ENCODE assay signal across 12 cellular contexts in the genomic region with DNA sequence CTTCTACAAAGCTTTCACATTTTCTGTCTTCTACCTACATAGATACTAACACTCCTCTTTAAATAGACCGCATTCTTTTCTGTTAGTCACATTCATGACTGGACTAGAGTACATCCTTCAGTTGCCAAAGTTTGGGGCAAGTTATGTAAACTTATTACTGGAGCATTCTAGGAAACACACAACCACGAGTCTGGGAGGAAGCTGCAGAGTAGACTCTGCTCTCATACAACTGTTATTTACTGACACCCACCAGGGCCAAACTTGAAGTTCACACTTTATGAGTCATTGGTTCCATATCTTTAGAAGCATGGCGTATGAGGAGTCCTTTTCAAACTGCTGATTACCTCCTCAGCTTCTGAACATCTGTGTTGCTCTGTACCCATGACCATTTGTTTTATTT.
DNase-seq lines count a peak whose midpoint lies in the region; ATAC-seq and TF ChIP-seq lines count a peak whose summit lies in the region.
"Had no signal": no experiment of that assay in that cellular context is flagged by ENCODE, and none has a peak within 500 bp of the region (broad histone marks: within the 10 kb centered on the region; RNA-seq: fewer than 3 reads in every experiment).

No MANE protein-coding gene starts in this region.

- H3K4me2 ChIP-seq in osteoblast (ENCODE audit: insufficient read depth, low read length) = peak overlapping the region; percentile 68

- no peak overlapping the region for H2AFZ ChIP-seq in osteoblast (ENCODE audit: low read length)

- peaks cover 19% of the 10 kb centered on the region for H3K4me1 ChIP-seq in osteoblast (ENCODE audit: insufficient read depth, low read length)

- H3K79me2 ChIP-seq in osteoblast (ENCODE audit: insufficient read depth, low read length) = no peaks in the 10 kb centered on the region

- no peaks in the 10 kb centered on the region for H3K4me1 Mint-ChIP-seq in stimulated activated naive B cell treated with anti-CD40 and anti-IgM and Interleukin-4, amounts not matched to agents 10 μg/mL and 1 μg/mL and 100 μg/mL, for 72 hours

- no peak for ATAC-seq in HG03097 (IDR thresholded peaks at IDR 0.05; ENCODE audit: low FRiP score, unreplicated experiment)
- ATAC-seq in GM18502 (IDR thresholded peaks at IDR 0.05; ENCODE audit: poor library complexity, unreplicated experiment) = no peak
- no peak for ATAC-seq in HG03469 (IDR thresholded peaks at IDR 0.05; ENCODE audit: unreplicated experiment)
- no peak for ATAC-seq in stimulated activated naive B cell treated with anti-CD40 and anti-IgM and Interleukin-4, amounts not matched to agents 10 μg/mL and 1 μg/mL and 100 μg/mL, for 72 hours (replicated peaks)

- no peak for TF ChIP-seq CTCF in RWPE1 (conservative IDR thresholded peaks at IDR 0.05; ENCODE audit: low read depth)
- TF ChIP-seq CTCF in fibroblast of villous mesenchyme (IDR thresholded peaks at IDR 0.05; ENCODE audit: insufficient read depth, low read depth, low read length) = no peak
- no peak for TF ChIP-seq CTCF in osteoblast (IDR thresholded peaks at IDR 0.05; ENCODE audit: extremely low read depth, low read depth, low read length)

- DNase-seq in EL (peak; percentile 96), RWPE1 (ENCODE audit: low spot score) (peak; percentile 59), fibroblast of villous mesenchyme (ENCODE audit: low read depth) (peak; percentile 91), osteoblast (ENCODE audit: insufficient read length, low spot score, missing footprints) (peak; percentile 52)
- DNase-seq in stimulated activated naive B cell treated with anti-CD40 and anti-IgM and Interleukin-4, amounts not matched to agents 10 μg/mL and 1 μg/mL and 100 μg/mL, for 72 hours = no peak
- DNase-seq: activated T-cell treated with anti-CD3 and anti-CD28 coated beads, Interleukin-2, amount 50 U/mL, for 24 hours; NCI-H187; stimulated activated naive CD4-positive, alpha-beta T cell had no signal

- H3K4me3 ChIP-seq in fibroblast of villous mesenchyme (ENCODE audit: low read depth, low read length) = no peak overlapping the region
- H3K4me3 ChIP-seq in osteoblast (ENCODE audit: insufficient read depth, low read length) = peak overlapping the region; percentile 16

- peaks cover 6 to 7% of the 10 kb centered on the region in 2 donors for H3K9me3 Mint-ChIP-seq in stimulated activated naive B cell treated with anti-CD40 and anti-IgM and Interleukin-4, amounts not matched to agents 10 μg/mL and 1 μg/mL and 100 μg/mL, for 72 hours

- peaks cover 3% of the 10 kb centered on the region for H3K9me3 ChIP-seq in osteoblast (ENCODE audit: low read depth, low read length)
- H3K9me3 ChIP-seq: neutrophil had no signal

- no peaks in the 10 kb centered on the region for H4K20me1 ChIP-seq in osteoblast (ENCODE audit: insufficient read depth, low read length)

- H3K36me3 Mint-ChIP-seq in stimulated activated naive B cell treated with anti-CD40 and anti-IgM and Interleukin-4, amounts not matched to agents 10 μg/mL and 1 μg/mL and 100 μg/mL, for 72 hours = no peaks in the 10 kb centered on the region

- H3K36me3 ChIP-seq in osteoblast (ENCODE audit: insufficient read depth, low read length) = no peaks in the 10 kb centered on the region
- H3K36me3 ChIP-seq: neutrophil had no signal

- H3K27me3 Mint-ChIP-seq in stimulated activated naive B cell treated with anti-CD40 and anti-IgM and Interleukin-4, amounts not matched to agents 10 μg/mL and 1 μg/mL and 100 μg/mL, for 72 hours = no peaks in the 10 kb centered on the region
- H3K27me3 Mint-ChIP-seq: activated T-cell treated with anti-CD3 and anti-CD28 coated beads, Interleukin-2, amount 50 U/mL, for 24 hours had no signal

- no peak overlapping the region for H3K27ac ChIP-seq in RWPE1
- peak overlapping the region; percentile 88 for H3K27ac ChIP-seq in osteoblast (ENCODE audit: low read depth, low read length)
- H3K27ac ChIP-seq: neutrophil had no signal

- H3K4me3 Mint-ChIP-seq in stimulated activated naive B cell treated with anti-CD40 and anti-IgM and Interleukin-4, amounts not matched to agents 10 μg/mL and 1 μg/mL and 100 μg/mL, for 72 hours = no peak overlapping the region
- H3K4me3 Mint-ChIP-seq: activated T-cell treated with anti-CD3 and anti-CD28 coated beads, Interleukin-2, amount 50 U/mL, for 24 hours had no signal

- H3K27ac Mint-ChIP-seq in stimulated activated naive B cell treated with anti-CD40 and anti-IgM and Interleukin-4, amounts not matched to agents 10 μg/mL and 1 μg/mL and 100 μg/mL, for 72 hours = no peak overlapping the region
- H3K27ac Mint-ChIP-seq: activated T-cell treated with anti-CD3 and anti-CD28 coated beads, Interleukin-2, amount 50 U/mL, for 24 hours had no signal

- POLR2A ChIA-PET in RWPE1 (lab: Yijun Ruan, JAX; ENCODE audit: low non-redundant PET) = no interaction called here

- H3K27me3 ChIP-seq in osteoblast (ENCODE audit: insufficient read depth, low read length) = no peaks in the 10 kb centered on the region
- H3K27me3 ChIP-seq: neutrophil had no signal

- CTCF ChIA-PET in RWPE1 (lab: Yijun Ruan, JAX) = no interaction called here
